ENCODE assay signal across 20 cellular contexts in genomic region chr7:157004839-157005455, GRCh38. TPM values are rescaled to one million over a fixed set of nuclear protein-coding genes. Genes with fewer than 3 reads are reported as not detected.
DNase-seq lines count a peak whose midpoint lies in the region; ATAC-seq and TF ChIP-seq lines count a peak whose summit lies in the region.
"Had no signal": no experiment of that assay in that cellular context is flagged by ENCODE, and none has a peak within 500 bp of the region (broad histone marks: within the 10 kb centered on the region; RNA-seq: fewer than 3 reads in every experiment).

No MANE protein-coding gene starts in this region.

- no peak for DNase-seq in activated naive CD8-positive, alpha-beta T cell treated with anti-CD3 and anti-CD28 coated beads, Interleukin-2, amount 10 ng/mL, durations not matched to agents 7 days and 5 days
- no peak for DNase-seq in activated naive CD8-positive, alpha-beta T cell treated with anti-CD3 and anti-CD28 coated beads for 36 hours
- DNase-seq in activated T-helper 1 cell treated with anti-CD3 and anti-CD28 coated beads, Interleukin-12 subunit alpha, Interleukin-12 subunit beta, Interleukin-2, Interleukin-4 antibody, amounts not matched to agents 30 ng/mL and 10 ng/mL and 1 ng/mL, durations not matched to agents 14 hours and 24 hours and 36 hours (ENCODE audit: low spot score): no peak
- DNase-seq in mesenteric fat pad (ENCODE audit: low spot score): peak; percentile 60
- peak; percentile 42 to 56 for DNase-seq in suprapubic skin (ENCODE audit: low spot score in 2 of 2)
- DNase-seq in NAMALWA (ENCODE audit: low spot score): no peak
- DNase-seq in SW 1271 (lab: John Stamatoyannopoulos, UW): no peak
- DNase-seq in MV-4-11 (lab: John Stamatoyannopoulos, UW): no peak
- DNase-seq: activated B cell treated with CpG ODN at 0.5 μM for 24 hours; cortex of kidney; DMS 273 treated with DMSO at 0.1 percent for 48 hours; heart right ventricle; Karpas-422; NCI-H146; NCI-H446 treated with DMSO at 0.1 percent for 48 hours; sigmoid colon; stimulated activated CD4-positive, alpha-beta T cell treated with anti-CD3 and anti-CD28 coated beads, Interleukin-2, amount 100 ng/mL, for 48 hours; trophoblast cell had no signal

- H3K9me3 Mint-ChIP-seq in activated naive CD8-positive, alpha-beta T cell treated with anti-CD3 and anti-CD28 coated beads, Interleukin-2, amount 10 ng/mL, durations not matched to agents 7 days and 5 days: no peaks in the 10 kb centered on the region
- peaks cover 1% of the 10 kb centered on the region for H3K9me3 Mint-ChIP-seq in activated naive CD8-positive, alpha-beta T cell treated with anti-CD3 and anti-CD28 coated beads for 36 hours
- no peaks in the 10 kb centered on the region for H3K9me3 Mint-ChIP-seq in activated T-helper 1 cell treated with anti-CD3 and anti-CD28 coated beads, Interleukin-12 subunit alpha, Interleukin-12 subunit beta, Interleukin-2, Interleukin-4 antibody, amounts not matched to agents 30 ng/mL and 10 ng/mL and 1 ng/mL, durations not matched to agents 14 hours and 24 hours and 36 hours
- H3K9me3 Mint-ChIP-seq: activated B cell treated with CpG ODN at 0.5 μM for 24 hours had no signal

- H3K9me3 ChIP-seq in suprapubic skin: no peaks in the 10 kb centered on the region
- H3K9me3 ChIP-seq: esophagus muscularis mucosa, heart right ventricle, sigmoid colon had no signal

- intact Hi-C loops in activated T-helper 1 cell treated with anti-CD3 and anti-CD28 coated beads, Interleukin-12 subunit alpha, Interleukin-12 subunit beta, Interleukin-2, Interleukin-4 antibody, amounts not matched to agents 30 ng/mL and 10 ng/mL and 1 ng/mL, durations not matched to agents 14 hours and 24 hours and 36 hours (cut with micrococcal nuclease): loop anchor here (2.0 to 5.0 kb wide), 3 partner anchors 1196 to 1533 kb away; no protein-coding TSS in a partner anchor

- TF ChIP-seq POLR2A in suprapubic skin (IDR thresholded peaks at IDR 0.05): no peak

- no peak overlapping the region for H3K27ac ChIP-seq in suprapubic skin
- H3K27ac ChIP-seq: esophagus muscularis mucosa, heart right ventricle, sigmoid colon, SK-N-MC had no signal

- no peaks in the 10 kb centered on the region for H3K36me3 Mint-ChIP-seq in activated naive CD8-positive, alpha-beta T cell treated with anti-CD3 and anti-CD28 coated beads, Interleukin-2, amount 10 ng/mL, durations not matched to agents 7 days and 5 days
- no peaks in the 10 kb centered on the region for H3K36me3 Mint-ChIP-seq in activated naive CD8-positive, alpha-beta T cell treated with anti-CD3 and anti-CD28 coated beads for 36 hours
- no peaks in the 10 kb centered on the region for H3K36me3 Mint-ChIP-seq in activated T-helper 1 cell treated with anti-CD3 and anti-CD28 coated beads, Interleukin-12 subunit alpha, Interleukin-12 subunit beta, Interleukin-2, Interleukin-4 antibody, amounts not matched to agents 30 ng/mL and 10 ng/mL and 1 ng/mL, durations not matched to agents 14 hours and 24 hours and 36 hours (ENCODE audit: low read depth)

- 4% methylated on average over 22 of the region's 40 CpGs for WGBS in suprapubic skin

- peak overlapping the region; percentile 28 for H3K27ac Mint-ChIP-seq in activated naive CD8-positive, alpha-beta T cell treated with anti-CD3 and anti-CD28 coated beads, Interleukin-2, amount 10 ng/mL, durations not matched to agents 7 days and 5 days
- H3K27ac Mint-ChIP-seq in activated naive CD8-positive, alpha-beta T cell treated with anti-CD3 and anti-CD28 coated beads for 36 hours: no peak overlapping the region
- peak overlapping the region; percentile 29 for H3K27ac Mint-ChIP-seq in activated T-helper 1 cell treated with anti-CD3 and anti-CD28 coated beads, Interleukin-12 subunit alpha, Interleukin-12 subunit beta, Interleukin-2, Interleukin-4 antibody, amounts not matched to agents 30 ng/mL and 10 ng/mL and 1 ng/mL, durations not matched to agents 14 hours and 24 hours and 36 hours
- H3K27ac Mint-ChIP-seq: activated B cell treated with CpG ODN at 0.5 μM for 24 hours had no signal

- POLR2A ChIA-PET in activated naive CD8-positive, alpha-beta T cell treated with anti-CD3 and anti-CD28 coated beads, Interleukin-2, amount 10 ng/mL, durations not matched to agents 7 days and 5 days (lab: Charles Lee): no interaction called here

- peak overlapping the region; percentile 35 for H3K4me3 ChIP-seq in suprapubic skin
- H3K4me3 ChIP-seq: sigmoid colon, SK-N-MC had no signal

- H3K4me3 Mint-ChIP-seq in activated naive CD8-positive, alpha-beta T cell treated with anti-CD3 and anti-CD28 coated beads, Interleukin-2, amount 10 ng/mL, durations not matched to agents 7 days and 5 days: peak overlapping the region; percentile 28
- H3K4me3 Mint-ChIP-seq in activated naive CD8-positive, alpha-beta T cell treated with anti-CD3 and anti-CD28 coated beads for 36 hours: no peak overlapping the region
- no peak overlapping the region for H3K4me3 Mint-ChIP-seq in activated T-helper 1 cell treated with anti-CD3 and anti-CD28 coated beads, Interleukin-12 subunit alpha, Interleukin-12 subunit beta, Interleukin-2, Interleukin-4 antibody, amounts not matched to agents 30 ng/mL and 10 ng/mL and 1 ng/mL, durations not matched to agents 14 hours and 24 hours and 36 hours
- H3K4me3 Mint-ChIP-seq: activated B cell treated with CpG ODN at 0.5 μM for 24 hours had no signal

- peaks cover 98% of the 10 kb centered on the region for H3K27me3 ChIP-seq in suprapubic skin

- peaks cover 51% of the 10 kb centered on the region for H3K4me1 ChIP-seq in suprapubic skin

- no peak for TF ChIP-seq CTCF in suprapubic skin (IDR thresholded peaks at IDR 0.05)

- H3K36me3 ChIP-seq in suprapubic skin: no peaks in the 10 kb centered on the region
- H3K36me3 ChIP-seq: esophagus muscularis mucosa, heart right ventricle, sigmoid colon had no signal

- peaks cover 20% of the 10 kb centered on the region for H3K4me1 Mint-ChIP-seq in activated naive CD8-positive, alpha-beta T cell treated with anti-CD3 and anti-CD28 coated beads, Interleukin-2, amount 10 ng/mL, durations not matched to agents 7 days and 5 days
- peaks cover 26% of the 10 kb centered on the region for H3K4me1 Mint-ChIP-seq in activated naive CD8-positive, alpha-beta T cell treated with anti-CD3 and anti-CD28 coated beads for 36 hours
- H3K4me1 Mint-ChIP-seq in activated T-helper 1 cell treated with anti-CD3 and anti-CD28 coated beads, Interleukin-12 subunit alpha, Interleukin-12 subunit beta, Interleukin-2, Interleukin-4 antibody, amounts not matched to agents 30 ng/mL and 10 ng/mL and 1 ng/mL, durations not matched to agents 14 hours and 24 hours and 36 hours (ENCODE audit: low read depth): peaks cover 14% of the 10 kb centered on the region

- no peak for TF ChIP-seq EP300 in suprapubic skin (IDR thresholded peaks at IDR 0.05)

- no peak for ATAC-seq in activated naive CD8-positive, alpha-beta T cell treated with anti-CD3 and anti-CD28 coated beads, Interleukin-2, amount 10 ng/mL, durations not matched to agents 7 days and 5 days (ENCODE audit: low read depth)

- peaks cover 84% of the 10 kb centered on the region for H3K27me3 Mint-ChIP-seq in activated naive CD8-positive, alpha-beta T cell treated with anti-CD3 and anti-CD28 coated beads, Interleukin-2, amount 10 ng/mL, durations not matched to agents 7 days and 5 days
- peaks cover 88% of the 10 kb centered on the region for H3K27me3 Mint-ChIP-seq in activated naive CD8-positive, alpha-beta T cell treated with anti-CD3 and anti-CD28 coated beads for 36 hours
- peaks cover 73% of the 10 kb centered on the region for H3K27me3 Mint-ChIP-seq in activated T-helper 1 cell treated with anti-CD3 and anti-CD28 coated beads, Interleukin-12 subunit alpha, Interleukin-12 subunit beta, Interleukin-2, Interleukin-4 antibody, amounts not matched to agents 30 ng/mL and 10 ng/mL and 1 ng/mL, durations not matched to agents 14 hours and 24 hours and 36 hours (ENCODE audit: insufficient read depth)

RNA-seq across cellular contexts. Expression of gene MNX1, which starts 5.5 kb away (rescaled TPM):
- total RNA-seq in activated naive CD8-positive, alpha-beta T cell treated with anti-CD3 and anti-CD28 coated beads, Interleukin-2, amount 10 ng/mL, durations not matched to agents 7 days and 5 days: not detected
- not detected for total RNA-seq in activated naive CD8-positive, alpha-beta T cell treated with anti-CD3 and anti-CD28 coated beads for 36 hours
- not detected in 2 replicates for total RNA-seq in activated T-helper 1 cell treated with anti-CD3 and anti-CD28 coated beads, Interleukin-12 subunit alpha, Interleukin-12 subunit beta, Interleukin-2, Interleukin-4 antibody, amounts not matched to agents 30 ng/mL and 10 ng/mL and 1 ng/mL, durations not matched to agents 14 hours and 24 hours and 36 hours
- total RNA-seq in mesenteric fat pad: not detected
- under 1 TPM in 1 of 4 donors, not detected in 3; 0.56 TPM for total RNA-seq in suprapubic skin
- total RNA-seq: activated B cell treated with CpG ODN at 0.5 μM for 24 hours, esophagus muscularis mucosa, heart right ventricle, sigmoid colon had no signal

RNA-seq across cellular contexts. Expression of gene NOM1, which starts 55.4 kb away (rescaled TPM):
- total RNA-seq in activated naive CD8-positive, alpha-beta T cell treated with anti-CD3 and anti-CD28 coated beads, Interleukin-2, amount 10 ng/mL, durations not matched to agents 7 days and 5 days: 10 to 100 TPM; 27.2 to 29.8 TPM
- 10 to 100 TPM; 31.5 to 35.4 TPM for total RNA-seq in activated naive CD8-positive, alpha-beta T cell treated with anti-CD3 and anti-CD28 coated beads for 36 hours
- 46.4 and 50.9 TPM in 2 replicates for total RNA-seq in activated T-helper 1 cell treated with anti-CD3 and anti-CD28 coated beads, Interleukin-12 subunit alpha, Interleukin-12 subunit beta, Interleukin-2, Interleukin-4 antibody, amounts not matched to agents 30 ng/mL and 10 ng/mL and 1 ng/mL, durations not matched to agents 14 hours and 24 hours and 36 hours
- total RNA-seq in mesenteric fat pad (19.9 TPM), suprapubic skin (10 to 100 TPM; 18.8 to 51.5 (median 31.8) TPM)

Comparison
In these comparisons a context has a peak if more than half of its experiments do, and no peak if none do; other contexts are left out.
1. DNase-seq: peak in mesenteric fat pad (single experiment) and suprapubic skin (2 of 2); none in activated naive CD8-positive, alpha-beta T cell treated with anti-CD3 and anti-CD28 coated beads, Interleukin-2, amount 10 ng/mL, durations not matched to agents 7 days and 5 days (single experiment), activated naive CD8-positive, alpha-beta T cell treated with anti-CD3 and anti-CD28 coated beads for 36 hours (single experiment), activated T-helper 1 cell treated with anti-CD3 and anti-CD28 coated beads, Interleukin-12 subunit alpha, Interleukin-12 subunit beta, Interleukin-2, Interleukin-4 antibody, amounts not matched to agents 30 ng/mL and 10 ng/mL and 1 ng/mL, durations not matched to agents 14 hours and 24 hours and 36 hours (single experiment), NAMALWA (single experiment), SW 1271 (0 of 2) and MV-4-11 (single experiment).